18 cellular contexts compared by ENCODE assay signal in genomic region chr2:25303517-25304338, GRCh38. TPM values are rescaled to one million over a fixed set of nuclear protein-coding genes. Genes with fewer than 3 reads are reported as not detected.
DNase-seq lines count a peak whose midpoint lies in the region; ATAC-seq and TF ChIP-seq lines count a peak whose summit lies in the region.
"Had no signal": no experiment of that assay in that cellular context is flagged by ENCODE, and none has a peak within 500 bp of the region (broad histone marks: within the 10 kb centered on the region; RNA-seq: fewer than 3 reads in every experiment).

No MANE protein-coding gene starts in this region.

- DNase-seq in CD4-positive, alpha-beta memory T cell, result no peak
- DNase-seq in NCI-H1694 (lab: John Stamatoyannopoulos, UW), result peak; percentile 40
- DNase-seq in effector memory CD8-positive, alpha-beta T cell, result no peak
- no peak for DNase-seq in nephron progenitor cell
- no peak for DNase-seq in HuH-7 (ENCODE audit: low spot score)
- no peak for DNase-seq in NCI-H226
- no peak for DNase-seq in NCI-H187 treated with DMSO at 0.1 percent for 48 hours (lab: John Stamatoyannopoulos, UW)
- no peak for DNase-seq in mucosa of gallbladder (ENCODE audit: low spot score)
- DNase-seq: activated CD4-positive, alpha-beta T cell treated with anti-CD3 and anti-CD28 coated beads for 1 hour; activated naive CD8-positive, alpha-beta T cell treated with anti-CD3 and anti-CD28 coated beads, Interleukin-2, amount 10 ng/mL, durations not matched to agents 7 days and 5 days; AML-193; DMS79 treated with DMSO at 0.1 percent for 48 hours; KBM-7; NCI-H1436; NCI-H510A treated with DMSO at 0.1 percent for 48 hours; stimulated activated naive CD4-positive, alpha-beta T cell had no signal

- peaks cover 16 to 64% of the 10 kb centered on the region in 2 donors for H3K36me3 Mint-ChIP-seq in CD4-positive, alpha-beta memory T cell
- peaks cover 18% of the 10 kb centered on the region for H3K36me3 Mint-ChIP-seq in effector memory CD8-positive, alpha-beta T cell (ENCODE audit: insufficient read depth)
- peaks cover 7% of the 10 kb centered on the region for H3K36me3 Mint-ChIP-seq in nephron progenitor cell (ENCODE audit: low read depth)

- intact Hi-C loops in CD4-positive, alpha-beta memory T cell (cut with micrococcal nuclease), result no loop called here

- no peak overlapping the region for H3K4me3 ChIP-seq in CD4-positive, alpha-beta memory T cell (ENCODE audit: low read length in 2 of 2)
- H3K4me3 ChIP-seq: HAP-1, skin epidermis had no signal

- peaks cover 17% of the 10 kb centered on the region for H3K36me3 ChIP-seq in CD4-positive, alpha-beta memory T cell (ENCODE audit: insufficient read depth, low read length)
- H3K36me3 ChIP-seq: HAP-1 had no signal

- H3K4me1 Mint-ChIP-seq in CD4-positive, alpha-beta memory T cell, result peaks cover 28 to 71% (median 55%) of the 10 kb centered on the region in 4 donors
- H3K4me1 Mint-ChIP-seq in effector memory CD8-positive, alpha-beta T cell (ENCODE audit: low read depth in 2 of 2), result peaks cover 36 to 48% of the 10 kb centered on the region in 2 donors
- H3K4me1 Mint-ChIP-seq in nephron progenitor cell, result peaks cover 59% of the 10 kb centered on the region

- H3K27ac Mint-ChIP-seq in CD4-positive, alpha-beta memory T cell, result peak overlapping the region; percentile 4 to 92 (median 72)
- peak overlapping the region; percentile 76 to 97 for H3K27ac Mint-ChIP-seq in effector memory CD8-positive, alpha-beta T cell
- peak overlapping the region; percentile 22 for H3K27ac Mint-ChIP-seq in nephron progenitor cell

- peaks cover 0 to 3% (median 0%) of the 10 kb centered on the region in 8 donors for H3K9me3 Mint-ChIP-seq in CD4-positive, alpha-beta memory T cell
- no peaks in the 10 kb centered on the region for H3K9me3 Mint-ChIP-seq in effector memory CD8-positive, alpha-beta T cell
- no peaks in the 10 kb centered on the region for H3K9me3 Mint-ChIP-seq in nephron progenitor cell
- H3K9me3 Mint-ChIP-seq: activated naive CD8-positive, alpha-beta T cell treated with anti-CD3 and anti-CD28 coated beads, Interleukin-2, amount 10 ng/mL, durations not matched to agents 7 days and 5 days had no signal

- peaks cover 66% of the 10 kb centered on the region for H3K4me1 ChIP-seq in CD4-positive, alpha-beta memory T cell (ENCODE audit: insufficient read depth, low read length)
- H3K4me1 ChIP-seq: HAP-1 had no signal

- no peaks in the 10 kb centered on the region for H3K9me3 ChIP-seq in CD4-positive, alpha-beta memory T cell (ENCODE audit: control insufficient read depth in 1 of 2, low read length in 2 of 2)
- H3K9me3 ChIP-seq: HAP-1 had no signal

- H3K27ac ChIP-seq in CD4-positive, alpha-beta memory T cell (ENCODE audit: low read depth, low read length), result no peak overlapping the region

- CTCF ChIA-PET in CD4-positive, alpha-beta memory T cell (lab: Charles Lee; ENCODE audit: partially characterized antibody), result interaction anchor here (1.0 to 4.3 kb wide), 3 partner anchors 9 to 38 kb away, joined by 3 to 25 read pairs (median 18); no protein-coding TSS in a partner anchor

- POLR2A ChIA-PET in CD4-positive, alpha-beta memory T cell (lab: Charles Lee; ENCODE audit: partially characterized antibody), result interaction anchor here (1.2 to 5.8 kb wide), 6 partner anchors 9 to 34 kb away, joined by 3 to 35 read pairs (median 14); no protein-coding TSS in a partner anchor

- H3K4me3 Mint-ChIP-seq in CD4-positive, alpha-beta memory T cell, result no peak overlapping the region
- H3K4me3 Mint-ChIP-seq in effector memory CD8-positive, alpha-beta T cell, result peak overlapping the region in 1 of 2 donors; percentile 73
- no peak overlapping the region for H3K4me3 Mint-ChIP-seq in nephron progenitor cell
- H3K4me3 Mint-ChIP-seq: activated naive CD8-positive, alpha-beta T cell treated with anti-CD3 and anti-CD28 coated beads, Interleukin-2, amount 10 ng/mL, durations not matched to agents 7 days and 5 days had no signal

- no peaks in the 10 kb centered on the region for H3K27me3 ChIP-seq in CD4-positive, alpha-beta memory T cell (ENCODE audit: insufficient read depth, low read length)

- no peak for TF ChIP-seq CTCF in nephron progenitor cell (IDR thresholded peaks at IDR 0.05)

- no peak for ATAC-seq in effector memory CD8-positive, alpha-beta T cell (replicated peaks)

- H3K27me3 Mint-ChIP-seq in CD4-positive, alpha-beta memory T cell, result no peaks in the 10 kb centered on the region
- no peaks in the 10 kb centered on the region for H3K27me3 Mint-ChIP-seq in effector memory CD8-positive, alpha-beta T cell
- H3K27me3 Mint-ChIP-seq in nephron progenitor cell (ENCODE audit: low read depth, poor library complexity), result peaks cover 4% of the 10 kb centered on the region
- H3K27me3 Mint-ChIP-seq: activated naive CD8-positive, alpha-beta T cell treated with anti-CD3 and anti-CD28 coated beads, Interleukin-2, amount 10 ng/mL, durations not matched to agents 7 days and 5 days had no signal

RNA-seq across cellular contexts. Expression of gene DNMT3A, which starts 38.0 kb away (rescaled TPM):
- total RNA-seq in CD4-positive, alpha-beta memory T cell, result 10 to 100 TPM; 62.2 to 71.6 TPM
- polyA plus RNA-seq in CD4-positive, alpha-beta memory T cell, result 10 to 100 TPM in 1 of 2 donors, 1 to 10 TPM in 1; 7.5 to 14.6 TPM
- 51.2 TPM for total RNA-seq in mucosa of gallbladder

Comparison
In these comparisons a context has a peak if more than half of its experiments do, and no peak if none do; other contexts are left out.
1. H3K27ac Mint-ChIP-seq: peak in every context shown above with its lines; median percentile 86 in effector memory CD8-positive, alpha-beta T cell; 72 in CD4-positive, alpha-beta memory T cell; 22 in nephron progenitor cell.